In the genomic region with DNA sequence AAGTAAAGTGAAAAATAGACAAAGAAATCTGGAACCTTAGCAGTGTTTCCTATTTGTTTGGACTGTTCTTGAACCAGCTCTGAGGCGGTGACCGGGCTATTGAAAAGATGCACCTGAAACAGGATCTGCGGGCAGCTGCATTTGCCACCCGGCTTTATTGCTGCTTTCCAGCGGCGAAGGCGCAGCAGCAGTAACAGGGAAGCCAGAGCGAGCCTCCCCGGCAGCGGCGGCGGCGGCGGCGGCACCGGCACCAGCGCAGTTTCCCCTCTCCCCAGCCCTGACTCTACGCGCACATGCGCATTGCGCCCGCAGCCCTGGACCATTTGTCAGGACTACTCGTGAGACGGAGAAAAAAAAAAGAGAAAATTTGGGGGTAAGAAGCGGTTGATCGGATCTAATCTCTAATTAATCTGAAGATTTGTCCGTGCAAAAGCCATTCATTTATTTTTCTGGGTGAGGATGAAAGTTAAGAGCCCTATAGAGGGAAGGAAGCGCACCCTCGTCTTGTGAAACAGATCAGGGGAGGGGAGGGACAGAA, we compare ENCODE assay signal across 8 cellular contexts. TPM values are rescaled to one million over a fixed set of nuclear protein-coding genes. Genes with fewer than 3 reads are reported as not detected.
A peak's percentile ranks its signal among the peaks of the same experiment; 100 is the strongest.
DNase-seq lines count a peak whose midpoint lies in the region; ATAC-seq, FAIRE-seq and TF ChIP-seq lines count a peak whose summit lies in the region.

A gene (plus strand): TSS at position 290 of the 538 bp plus-strand sequence. CDS start 24,119 bp downstream, outside the sequence.

- H3K27ac ChIP-seq in A549, result peak within 1 kb of the TSS; percentile 76 to 92

- H3K27me3 Mint-ChIP-seq in activated CD4-positive, alpha-beta T cell treated with anti-CD3 and anti-CD28 coated beads for 36 hours, result no peaks in the 10 kb centered on the region

- ATAC-seq in A549 (peak; percentile 79 to 91), GM18870 (IDR thresholded peaks at IDR 0.05; ENCODE audit: unreplicated experiment) (peak; percentile 61), HG03135 (IDR thresholded peaks at IDR 0.05; ENCODE audit: unreplicated experiment) (peak; percentile 56)
- peak; percentile 83 for ATAC-seq in activated CD4-positive, alpha-beta T cell treated with anti-CD3 and anti-CD28 coated beads for 36 hours

- peak within 1 kb of the TSS; percentile 98 for H3K4me3 Mint-ChIP-seq in activated CD4-positive, alpha-beta T cell treated with anti-CD3 and anti-CD28 coated beads for 36 hours

- no peak for TF ChIP-seq RAD21 in A549 (conservative IDR thresholded peaks at IDR 0.05 in 1 of 2, IDR thresholded peaks at IDR 0.05 in 1 of 2)

- CTCF ChIA-PET in A549 (lab: Yijun Ruan, JAX), result no interaction called here
- CTCF ChIA-PET in activated CD4-positive, alpha-beta T cell treated with anti-CD3 and anti-CD28 coated beads for 36 hours (lab: Charles Lee), result interaction anchor here (0.9 kb wide), 1 partner anchor 243 kb away, joined by 3 read pairs; no protein-coding TSS in a partner anchor

- H3K9me3 ChIP-seq in A549, result no peaks in the 10 kb centered on the region

- POLR2A ChIA-PET in A549 (lab: Yijun Ruan, JAX), result no interaction called here
- POLR2A ChIA-PET in activated CD4-positive, alpha-beta T cell treated with anti-CD3 and anti-CD28 coated beads for 36 hours (lab: Charles Lee), result no interaction called here

- no peaks in the 10 kb centered on the region for H3K9me3 Mint-ChIP-seq in activated CD4-positive, alpha-beta T cell treated with anti-CD3 and anti-CD28 coated beads for 36 hours (ENCODE audit: low read depth)

- 0 out of 3 replicates have a peak, but pooled peaks cover 3% of the 10 kb centered on the region for H3K4me1 ChIP-seq in A549

- TF ChIP-seq POLR2A in A549 (IDR thresholded peaks at IDR 0.05; ENCODE audit: low read length), result no peak

- H3K27ac Mint-ChIP-seq in activated CD4-positive, alpha-beta T cell treated with anti-CD3 and anti-CD28 coated beads for 36 hours, result peak within 1 kb of the TSS; percentile 95

- peaks cover 20% of the 10 kb centered on the region for H3K4me1 Mint-ChIP-seq in activated CD4-positive, alpha-beta T cell treated with anti-CD3 and anti-CD28 coated beads for 36 hours

- WGBS in A549 (ENCODE audit: missing lambda C conversion rate), result 9% methylated on average over 21 of the region's 29 CpGs

- intact Hi-C loops in activated CD4-positive, alpha-beta T cell treated with anti-CD3 and anti-CD28 coated beads for 36 hours (cut with DNase I, micrococcal nuclease), result loop anchor here (1.0 to 5.0 kb wide), 3 partner anchors 251 to 420 kb away; no protein-coding TSS in a partner anchor

- peak; percentile 52 to 70 for DNase-seq in A549 (ENCODE audit: low read depth in 1 of 2, low spot score in 1 of 2)
- DNase-seq in NCI-H460 (ENCODE audit: extremely low read depth, low read depth), result peak; percentile 65
- peak; percentile 93 for DNase-seq in activated CD4-positive, alpha-beta T cell treated with anti-CD3 and anti-CD28 coated beads for 36 hours
- peak; percentile 90 for DNase-seq in choroid plexus epithelial cell (ENCODE audit: low read depth)
- peak; percentile 84 for DNase-seq in kidney tubule cell (ENCODE audit: low spot score)
- DNase-seq in stimulated activated CD4-positive, alpha-beta T cell treated with anti-CD3 and anti-CD28 coated beads, Interleukin-15, amount 100 ng/mL, for 24 hours, result peak; percentile 92

- peak within 1 kb of the TSS; percentile 92 for H3K4me2 ChIP-seq in A549

- no peak for FAIRE-seq in A549 (lab: Jason Lieb, UNC)

- H3K36me3 Mint-ChIP-seq in activated CD4-positive, alpha-beta T cell treated with anti-CD3 and anti-CD28 coated beads for 36 hours (ENCODE audit: low read depth), result no peaks in the 10 kb centered on the region

- no peak for TF ChIP-seq EP300 in A549 (IDR thresholded peaks at IDR 0.05)

- peak within 1 kb of the TSS; percentile 72 for H3K4me3 ChIP-seq in A549
- peak within 1 kb of the TSS; percentile 81 for H3K4me3 ChIP-seq in choroid plexus epithelial cell (ENCODE audit: low read depth, low read length)

- no peak for TF ChIP-seq CTCF in A549 (IDR thresholded peaks at IDR 0.05)
- TF ChIP-seq CTCF in choroid plexus epithelial cell (conservative IDR thresholded peaks at IDR 0.05; ENCODE audit: low read depth, low read length), result no peak

TF ChIP-seq in A549, 52 proteins besides CTCF, POLR2A, EP300 and RAD21:
- TF ChIP-seq FOSL2 (IDR thresholded peaks at IDR 0.05) (no peak), FOSL2 (CRISPR knock-in tag; IDR thresholded peaks at IDR 0.05) (no peak), CHD2 (IDR thresholded peaks at IDR 0.05; ENCODE audit: low read length, partially characterized antibody) (no peak), KDM1A (IDR thresholded peaks at IDR 0.05; ENCODE audit: low read depth) (no peak), POLR2AphosphoS2 (conservative IDR thresholded peaks at IDR 0.05; ENCODE audit: low read length) (no peak), NPAS2 (CRISPR knock-in tag; IDR thresholded peaks at IDR 0.05; ENCODE audit: borderline replicate concordance) (no peak), FOSB (CRISPR knock-in tag; IDR thresholded peaks at IDR 0.05) (no peak), HDAC2 (IDR thresholded peaks at IDR 0.05) (no peak), ZSCAN20 (CRISPR knock-in tag; IDR thresholded peaks at IDR 0.05) (no peak), BHLHE40 (IDR thresholded peaks at IDR 0.05; ENCODE audit: low read depth, low read length) (no peak), NR3C1 (IDR thresholded peaks at IDR 0.05) (no peak), CHD4 (IDR thresholded peaks at IDR 0.05; ENCODE audit: borderline replicate concordance) (no peak), CBX8 (IDR thresholded peaks at IDR 0.05) (no peak), PHF8 (IDR thresholded peaks at IDR 0.05; ENCODE audit: borderline replicate concordance, low read depth) (no peak), HEYL (CRISPR knock-in tag; IDR thresholded peaks at IDR 0.05) (no peak), NFE2L2 (conservative IDR thresholded peaks at IDR 0.05; ENCODE audit: low read length) (no peak)
- TF ChIP-seq, protein P1, sequence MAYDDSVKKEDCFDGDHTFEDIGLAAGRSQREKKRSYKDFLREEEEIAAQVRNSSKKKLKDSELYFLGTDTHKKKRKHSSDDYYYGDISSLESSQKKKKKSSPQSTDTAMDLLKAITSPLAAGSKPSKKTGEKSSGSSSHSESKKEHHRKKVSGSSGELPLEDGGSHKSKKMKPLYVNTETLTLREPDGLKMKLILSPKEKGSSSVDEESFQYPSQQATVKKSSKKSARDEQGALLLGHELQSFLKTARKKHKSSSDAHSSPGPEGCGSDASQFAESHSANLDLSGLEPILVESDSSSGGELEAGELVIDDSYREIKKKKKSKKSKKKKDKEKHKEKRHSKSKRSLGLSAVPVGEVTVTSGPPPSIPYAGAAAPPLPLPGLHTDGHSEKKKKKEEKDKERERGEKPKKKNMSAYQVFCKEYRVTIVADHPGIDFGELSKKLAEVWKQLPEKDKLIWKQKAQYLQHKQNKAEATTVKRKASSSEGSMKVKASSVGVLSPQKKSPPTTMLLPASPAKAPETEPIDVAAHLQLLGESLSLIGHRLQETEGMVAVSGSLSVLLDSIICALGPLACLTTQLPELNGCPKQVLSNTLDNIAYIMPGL (CRISPR knock-in tag; IDR thresholded peaks at IDR 0.05; ENCODE audit: borderline replicate concordance), result no peak

RNA-seq across cellular contexts. Expression of the gene that starts here (rescaled TPM):
- 5.9 and 7.8 TPM in 2 replicates for polyA plus RNA-seq in A549 (2011; rRNA removed)
- polyA plus RNA-seq in A549 (2012; cell fraction: cytosol; rRNA removed), result 1.6 and 1.8 TPM in 2 replicates
- 1.2 and 4.1 TPM in 2 replicates for polyA plus RNA-seq in A549 (2012; cell fraction: nucleus; rRNA removed)
- polyA plus RNA-seq in A549 (2017; fragmentation: RNase III; extraction: RNeasy Plus Mini Kit Qiagen cat#74134 plus additional on column Dnase treatment), result 2.5 to 3.0 TPM (median 3.0 TPM) in 3 replicates
- polyA minus RNA-seq in A549 (2011; rRNA and poly(A)+ RNA removed), result 1.7 and 6.4 TPM in 2 replicates
- 4.9 and 5.7 TPM in 2 replicates for total RNA-seq in NCI-H460 (2014; rRNA removed; shearing (Covaris generic))
- polyA plus RNA-seq in NCI-H460 (2014; cell fraction: nucleus; rRNA removed), result 3.3 and 7.1 TPM in 2 replicates
- total RNA-seq in activated CD4-positive, alpha-beta T cell treated with anti-CD3 and anti-CD28 coated beads for 36 hours, result 1 to 10 TPM; 5.4 to 9.3 TPM

Comparison
In these comparisons a context has a peak if more than half of its experiments do, and no peak if none do; other contexts are left out.
1. Peak in every context shown above with its lines: DNase-seq, ATAC-seq, H3K4me3 ChIP-seq and H3K27ac ChIP-seq.